17 cellular contexts compared by ENCODE assay signal in the genomic region with DNA sequence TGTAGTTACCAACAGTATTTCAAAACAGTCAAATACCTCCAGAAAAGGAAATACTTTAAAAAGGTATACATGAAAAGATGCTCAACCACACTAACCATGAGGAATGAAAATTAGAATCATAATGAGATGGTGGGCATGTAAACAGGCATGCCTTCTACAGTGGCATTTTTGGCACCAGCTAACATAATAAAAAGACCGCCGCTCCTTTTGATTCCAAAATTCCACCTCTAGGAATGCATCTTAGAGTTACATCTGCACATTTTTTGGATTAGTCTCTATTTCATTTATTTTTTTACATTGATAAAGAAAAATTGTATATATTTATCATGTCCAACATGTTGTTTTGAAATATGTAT. TPM values are rescaled to one million over a fixed set of nuclear protein-coding genes. Genes with fewer than 3 reads are reported as not detected.
DNase-seq lines count a peak whose midpoint lies in the region; ATAC-seq and TF ChIP-seq lines count a peak whose summit lies in the region.
"Had no signal": no experiment of that assay in that cellular context is flagged by ENCODE, and none has a peak within 500 bp of the region (broad histone marks: within the 10 kb centered on the region; RNA-seq: fewer than 3 reads in every experiment).

No MANE protein-coding gene starts in this region.

- TF ChIP-seq POLR2A in stomach (IDR thresholded peaks at IDR 0.05): no peak

- TF ChIP-seq CTCF in RWPE1 (conservative IDR thresholded peaks at IDR 0.05; ENCODE audit: low read depth) (no peak), fibroblast of lung (conservative IDR thresholded peaks at IDR 0.05 in 1 of 2, IDR thresholded peaks at IDR 0.05 in 1 of 2; ENCODE audit: low read depth in 1 of 2, low read length in 2 of 2) (no peak), stomach (IDR thresholded peaks at IDR 0.05) (no peak)

- peaks cover 0 to 11% (median 0%) of the 10 kb centered on the region in 11 experiments; a peak in 5 of 22 replicates for H3K36me3 ChIP-seq in BLaER1 treated with 17β-estradiol and CSF1 and Interleukin-3, amounts not matched to agents 10 nM and 100 nM
- H3K36me3 ChIP-seq in fibroblast of lung (ENCODE audit: control insufficient read depth, insufficient read depth, low read length) (no peaks in the 10 kb centered on the region), stomach (no peaks in the 10 kb centered on the region)
- H3K36me3 ChIP-seq: BE2C had no signal

- no peak for TF ChIP-seq EP300 in stomach (IDR thresholded peaks at IDR 0.05)

- no peaks in the 10 kb centered on the region for H3K9me3 ChIP-seq in BLaER1 treated with 17β-estradiol and CSF1 and Interleukin-3, amounts not matched to agents 10 nM and 100 nM (replicated peaks in 1 of 11)
- H3K9me3 ChIP-seq in fibroblast of lung (ENCODE audit: control insufficient read depth, insufficient read depth, low read depth, low read length) (no peaks in the 10 kb centered on the region), stomach (no peaks in the 10 kb centered on the region)
- H3K9me3 ChIP-seq: BE2C had no signal

- peaks cover 0 to 61% (median 4%) of the 10 kb centered on the region in 11 experiments; a peak in 8 of 22 replicates for H4K20me1 ChIP-seq in BLaER1 treated with 17β-estradiol and CSF1 and Interleukin-3, amounts not matched to agents 10 nM and 100 nM
- H4K20me1 ChIP-seq in fibroblast of lung (ENCODE audit: control insufficient read depth, extremely low read depth, insufficient read depth, low read length): no peaks in the 10 kb centered on the region

- H3K9ac ChIP-seq in BLaER1 treated with 17β-estradiol and CSF1 and Interleukin-3, amounts not matched to agents 10 nM and 100 nM: no peak overlapping the region
- no peak overlapping the region for H3K9ac ChIP-seq in fibroblast of lung (ENCODE audit: insufficient read depth, low read length)
- H3K9ac ChIP-seq: parathyroid adenoma had no signal

- POLR2A ChIA-PET in RWPE1 (lab: Yijun Ruan, JAX; ENCODE audit: low non-redundant PET): interaction anchor here (1.0 kb wide), 1 partner anchor 30 kb away, joined by 7 read pairs; no protein-coding TSS in a partner anchor

- H2AFZ ChIP-seq in fibroblast of lung (ENCODE audit: low read length): no peak overlapping the region
- H2AFZ ChIP-seq: parathyroid adenoma had no signal

- ATAC-seq in HG02884 (IDR thresholded peaks at IDR 0.05; ENCODE audit: unreplicated experiment) (no peak), HG03565 (IDR thresholded peaks at IDR 0.05; ENCODE audit: unreplicated experiment) (no peak)

- H3K4me3 ChIP-seq in BLaER1 treated with 17β-estradiol and CSF1 and Interleukin-3, amounts not matched to agents 10 nM and 100 nM: no peak overlapping the region
- H3K4me3 ChIP-seq in fibroblast of lung (replicated peaks in 1 of 4; ENCODE audit: control extremely low read depth in 1 of 4, insufficient read depth in 1 of 4, low read depth in 3 of 4, low read length in 4 of 4): no peak overlapping the region
- H3K4me3 ChIP-seq in stomach: no peak overlapping the region
- H3K4me3 ChIP-seq: dorsolateral prefrontal cortex had no signal

- intact Hi-C loops in stomach (cut with DNase I; ENCODE audit: low total_unique reads): no loop called here

- H3K4me1 ChIP-seq in BLaER1 treated with 17β-estradiol and CSF1 and Interleukin-3, amounts not matched to agents 10 nM and 100 nM: peaks cover 94 to 100% (median 96%) of the 10 kb centered on the region in 10 experiments
- H3K4me1 ChIP-seq in fibroblast of lung (ENCODE audit: control insufficient read depth, extremely low read depth, insufficient read depth, low read length) (peaks cover 28% of the 10 kb centered on the region), stomach (peaks cover 62 to 90% (median 79%) of the 10 kb centered on the region in 4 donors)
- H3K4me1 ChIP-seq: parathyroid adenoma had no signal

- peak overlapping the region; percentile 83 to 96 (median 87) for H3K4me2 ChIP-seq in BLaER1 treated with 17β-estradiol and CSF1 and Interleukin-3, amounts not matched to agents 10 nM and 100 nM
- peak overlapping the region; percentile 46 for H3K4me2 ChIP-seq in fibroblast of lung (ENCODE audit: extremely low read depth, insufficient read depth, low read length)

- DNase-seq in RWPE1 (ENCODE audit: low spot score): no peak
- DNase-seq in fibroblast of lung (ENCODE audit: low read depth in 2 of 2): no peak
- DNase-seq in stomach: no peak
- no peak for DNase-seq in NCI-H2081 treated with DMSO at 0.1 percent for 48 hours (lab: John Stamatoyannopoulos, UW)
- DNase-seq in SIG-M5 (lab: John Stamatoyannopoulos, UW): no peak
- DNase-seq: activated CD4-positive, alpha-beta T cell treated with anti-CD3 and anti-CD28 coated beads for 4 hours; activated CD8-positive, alpha-beta memory T cell treated with anti-CD3 and anti-CD28 coated beads, Interleukin-2, amount 50 U/mL, for 48 hours; activated gamma-delta T cell treated with Interleukin-2 at 50 U/mL for 16 hours; BE2C; dorsolateral prefrontal cortex; NCI-H1694 treated with DMSO at 0.1 percent for 48 hours; NCI-H446 treated with DMSO at 0.1 percent for 48 hours; stimulated activated CD4-positive, alpha-beta T cell treated with anti-CD3 and anti-CD28 coated beads, Interleukin-12 subunit alpha, Interleukin-12 subunit beta, amount 100 ng/mL, for 4 hours had no signal

- H3K27ac ChIP-seq in BLaER1 treated with 17β-estradiol and CSF1 and Interleukin-3, amounts not matched to agents 10 nM and 100 nM: peak overlapping the region in 4 of 11 experiments; percentile 27 to 72 (median 57); a peak in 8 of 22 replicates
- H3K27ac ChIP-seq in RWPE1 (peak overlapping the region; percentile 85), fibroblast of lung (ENCODE audit: insufficient read depth, low read length) (peak overlapping the region; percentile 69), stomach (peak overlapping the region in 4 of 5 donors; percentile 65 to 74 (median 67))
- H3K27ac ChIP-seq: parathyroid adenoma had no signal

- CTCF ChIA-PET in RWPE1 (lab: Yijun Ruan, JAX): interaction anchor here (0.6 kb wide), 1 partner anchor 66 kb away, joined by 4 read pairs; no protein-coding TSS in a partner anchor

- peaks cover 8% of the 10 kb centered on the region for H3K79me2 ChIP-seq in fibroblast of lung (ENCODE audit: control insufficient read depth, insufficient read depth, low read length)
- H3K79me2 ChIP-seq: parathyroid adenoma had no signal

- no peaks in the 10 kb centered on the region for H3K27me3 ChIP-seq in BLaER1 treated with 17β-estradiol and CSF1 and Interleukin-3, amounts not matched to agents 10 nM and 100 nM
- no peaks in the 10 kb centered on the region for H3K27me3 ChIP-seq in fibroblast of lung (ENCODE audit: control insufficient read depth, insufficient read depth, low read length)
- H3K27me3 ChIP-seq in stomach: no peaks in the 10 kb centered on the region
- H3K27me3 ChIP-seq: BE2C, dorsolateral prefrontal cortex had no signal

- WGBS in stomach, 5 donors: 88 to 100% (median 93%) methylated on average over 2 of the region's 2 CpGs

RNA-seq across cellular contexts. Expression of a gene that starts 37.0 kb away (rescaled TPM):
- total RNA-seq in fibroblast of lung (0.26 and 0.66 TPM in 2 replicates), stomach (1 to 10 TPM in 1 of 5 donors, under 1 TPM in 3, not detected in 1; 0.29 to 4.9 (median 0.80) TPM)
- polyA plus RNA-seq in fibroblast of lung (0.21 and 0.43 TPM in 2 replicates), stomach (1 to 10 TPM; 2.6 to 3.2 (median 2.9) TPM)
- polyA plus RNA-seq in fibroblast of lung (2012): 0.30 and 0.35 TPM in 2 replicates
- 0.04 and 0.20 TPM in 2 replicates for polyA minus RNA-seq in fibroblast of lung (ENCODE audit: low replicate concordance)

RNA-seq across cellular contexts. Expression of a gene that starts 41.5 kb away (rescaled TPM):
- total RNA-seq in fibroblast of lung: 9.5 and 22.0 TPM in 2 replicates
- 19.3 and 37.0 TPM in 2 replicates for polyA plus RNA-seq in fibroblast of lung
- 18.3 and 34.2 TPM in 2 replicates for polyA plus RNA-seq in fibroblast of lung (2012)
- polyA minus RNA-seq in fibroblast of lung (ENCODE audit: low replicate concordance): 30.0 and 48.4 TPM in 2 replicates
- total RNA-seq in stomach: 10 to 100 TPM in 4 of 5 donors, 1 to 10 TPM in 1; 9.4 to 86.4 (median 23.1) TPM
- polyA plus RNA-seq in stomach: 10 to 100 TPM in 1 of 3 donors, 1 to 10 TPM in 2; 5.8 to 12.1 (median 9.8) TPM
